9 cellular contexts compared by ENCODE assay signal in genomic region chr7:75637854-75638606, GRCh38.
DNase-seq lines count a peak whose midpoint lies in the region; ATAC-seq, FAIRE-seq and TF ChIP-seq lines count a peak whose summit lies in the region.
"Had no signal": no experiment of that assay in that cellular context is flagged by ENCODE, and none has a peak within 500 bp of the region (broad histone marks: within the 10 kb centered on the region; RNA-seq: fewer than 3 reads in every experiment).

No MANE protein-coding gene starts in this region.

- no peak overlapping the region for H2BK5ac ChIP-seq in mesenchymal stem cell (ENCODE audit: low read depth, low read length, poor library complexity, severe bottlenecking)

- H3K4me2 ChIP-seq in mesenchymal stem cell (ENCODE audit: low read length, poor library complexity, severe bottlenecking), result peak overlapping the region; percentile 82

- peak overlapping the region in 1 of 2 experiments; percentile 44 for H3K14ac ChIP-seq in mesenchymal stem cell (ENCODE audit: low read length in 2 of 2)

- ATAC-seq in left ventricle myocardium superior, result no peak
- ATAC-seq in upper lobe of right lung, result peak; percentile 34
- no peak for ATAC-seq in HG02763 (IDR thresholded peaks at IDR 0.05; ENCODE audit: unreplicated experiment)

- no peak for FAIRE-seq in RCC 7860 (lab: Jason Lieb, UNC)
- FAIRE-seq: G401.6 had no signal

- H2AFZ ChIP-seq in mesenchymal stem cell (ENCODE audit: low read depth, low read length), result no peak overlapping the region

- peak overlapping the region; percentile 45 for H2BK15ac ChIP-seq in mesenchymal stem cell (ENCODE audit: low read depth, poor library complexity, severe bottlenecking)

- H3K4me1 ChIP-seq in cardiac muscle cell (ENCODE audit: low read depth) (peaks cover 6% of the 10 kb centered on the region), mesenchymal stem cell (ENCODE audit: control insufficient read depth, insufficient read depth, low read depth, low read length) (peaks cover 18% of the 10 kb centered on the region), upper lobe of right lung (peaks cover 14% of the 10 kb centered on the region)

- intact Hi-C loops in left ventricle myocardium superior (cut with micrococcal nuclease) (no loop called here), upper lobe of right lung (cut with DNase I) (no loop called here)

- no peak overlapping the region for H3K4ac ChIP-seq in mesenchymal stem cell (ENCODE audit: low read depth in 1 of 2, low read length in 2 of 2)

- no peak overlapping the region for H4K8ac ChIP-seq in mesenchymal stem cell (ENCODE audit: low read length)

- H3K9me3 ChIP-seq in cardiac muscle cell (ENCODE audit: low read depth) (no peaks in the 10 kb centered on the region), mesenchymal stem cell (ENCODE audit: control insufficient read depth, low read length) (no peaks in the 10 kb centered on the region), upper lobe of right lung (no peaks in the 10 kb centered on the region)

- H2BK120ac ChIP-seq in mesenchymal stem cell (ENCODE audit: low read depth, low read length), result no peak overlapping the region

- no peak overlapping the region for H2AK5ac ChIP-seq in mesenchymal stem cell (ENCODE audit: low read length, severe bottlenecking)

- H3K4me3 ChIP-seq in cardiac muscle cell, result peak overlapping the region; percentile 99
- peak overlapping the region; percentile 57 to 61 for H3K4me3 ChIP-seq in cardiac fibroblast (replicated peaks in 1 of 2; ENCODE audit: low read depth in 2 of 2, low read length in 2 of 2)
- H3K4me3 ChIP-seq in mesenchymal stem cell (ENCODE audit: insufficient read depth in 1 of 2, low read depth in 1 of 2, low read length in 2 of 2), result peak overlapping the region; percentile 72 to 75
- H3K4me3 ChIP-seq in upper lobe of right lung, result peak overlapping the region; percentile 77

- H3K27me3 ChIP-seq in cardiac muscle cell, result no peaks in the 10 kb centered on the region
- no peaks in the 10 kb centered on the region for H3K27me3 ChIP-seq in mesenchymal stem cell (ENCODE audit: control insufficient read depth in 1 of 2, insufficient read depth in 1 of 2, low read length in 2 of 2)
- H3K27me3 ChIP-seq in upper lobe of right lung, result no peaks in the 10 kb centered on the region

- H3K79me1 ChIP-seq in mesenchymal stem cell (replicated peaks; ENCODE audit: low read length, poor library complexity, severe bottlenecking), result peaks cover 14% of the 10 kb centered on the region

- peak overlapping the region; percentile 86 for H3K27ac ChIP-seq in cardiac muscle cell
- H3K27ac ChIP-seq in mesenchymal stem cell (ENCODE audit: low read length, poor library complexity, severe bottlenecking), result no peak overlapping the region
- peak overlapping the region; percentile 75 for H3K27ac ChIP-seq in upper lobe of right lung

- peak overlapping the region; percentile 5 for H4K91ac ChIP-seq in mesenchymal stem cell (ENCODE audit: low read length)

- DNase-seq in cardiac muscle cell (ENCODE audit: low read depth in 1 of 2, low spot score in 1 of 2), result no peak
- DNase-seq in left ventricle myocardium superior, result no peak
- DNase-seq in cardiac fibroblast (ENCODE audit: low read depth in 2 of 2), result no peak
- no peak for DNase-seq in mesenchymal stem cell
- DNase-seq in upper lobe of right lung, result no peak
- DNase-seq in SK-N-DZ (ENCODE audit: low spot score), result no peak
- DNase-seq in RCC 7860 (ENCODE audit: low spot score), result no peak

- peak overlapping the region in 1 of 2 experiments; percentile 46 for H3K18ac ChIP-seq in mesenchymal stem cell (ENCODE audit: low read depth in 1 of 2, low read length in 2 of 2)

- H2BK12ac ChIP-seq in mesenchymal stem cell (ENCODE audit: low read length in 2 of 2), result peak overlapping the region in 1 of 2 experiments; percentile 10

- H3K36me3 ChIP-seq in cardiac muscle cell, result no peaks in the 10 kb centered on the region
- no peaks in the 10 kb centered on the region for H3K36me3 ChIP-seq in mesenchymal stem cell (ENCODE audit: control insufficient read depth in 1 of 2, insufficient read depth in 2 of 2, low read depth in 1 of 2, low read length in 2 of 2)
- no peaks in the 10 kb centered on the region for H3K36me3 ChIP-seq in upper lobe of right lung

- H3K23ac ChIP-seq in mesenchymal stem cell (ENCODE audit: low read length in 2 of 2), result peak overlapping the region in 1 of 2 experiments; percentile 34

- WGBS in mesenchymal stem cell, result 36% methylated on average over 10 of the region's 14 CpGs

- H3K9ac ChIP-seq in mesenchymal stem cell (ENCODE audit: low read length), result peak overlapping the region; percentile 33

- TF ChIP-seq CTCF in cardiac muscle cell (IDR thresholded peaks at IDR 0.05; ENCODE audit: low read depth, low read length) (no peak), cardiac fibroblast (IDR thresholded peaks at IDR 0.05; ENCODE audit: low read depth, low read length) (no peak), upper lobe of right lung (IDR thresholded peaks at IDR 0.05) (no peak)
